ENCODE assay signal across 1 cellular context in the genomic region with DNA sequence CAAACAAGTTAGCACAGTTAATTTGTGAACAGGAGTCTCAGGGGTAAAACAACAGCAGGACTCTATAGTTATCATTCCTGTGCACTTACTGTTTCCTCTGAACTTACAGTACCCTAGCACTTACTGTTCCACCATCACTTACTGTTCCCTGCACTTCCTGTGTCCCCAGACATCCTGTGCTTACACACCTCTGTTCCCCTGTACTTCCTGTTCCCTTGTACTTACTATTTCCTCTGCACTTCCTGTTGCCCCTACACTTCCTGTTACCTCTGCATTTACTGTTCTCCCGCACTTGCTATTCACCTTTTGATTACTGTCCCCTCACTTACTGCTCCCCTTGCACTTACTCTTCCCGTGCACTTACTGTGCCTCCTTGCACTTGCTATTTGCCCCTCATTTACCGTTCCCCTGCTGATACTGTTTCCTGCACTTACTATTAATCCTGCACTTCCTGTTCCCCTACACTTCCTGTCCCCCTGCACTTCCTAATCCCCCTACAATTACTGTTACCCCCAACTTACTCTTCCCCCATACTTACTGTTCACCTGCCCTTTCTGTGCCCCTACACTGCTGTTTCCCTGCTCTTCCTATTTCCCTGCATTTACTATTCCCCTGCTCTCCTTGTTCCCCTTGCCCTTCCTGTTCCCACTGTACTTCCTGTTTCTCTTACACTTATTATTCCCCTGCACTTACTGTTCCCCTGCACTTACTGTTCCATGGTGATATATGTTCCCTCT.
TF ChIP-seq lines count a peak whose summit lies in the region.

No MANE protein-coding gene starts in this region.

TF ChIP-seq in GM12878, 131 proteins besides CTCF, POLR2A, EP300 and RAD21:
- TF ChIP-seq GABPA (IDR thresholded peaks at IDR 0.05; ENCODE audit: low read depth) (peak; percentile 75), MEF2A (IDR thresholded peaks at IDR 0.05; ENCODE audit: insufficient read depth, low read depth, low read length) (no peak), ZBED1 (IDR thresholded peaks at IDR 0.05; ENCODE audit: borderline replicate concordance) (no peak), TBL1XR1 (IDR thresholded peaks at IDR 0.05; ENCODE audit: low read depth, low read length) (no peak), ETV6 (conservative IDR thresholded peaks at IDR 0.05 in 1 of 2, IDR thresholded peaks at IDR 0.05 in 1 of 2; ENCODE audit: borderline replicate concordance in 1 of 2, low read depth in 1 of 2) (peak in 1 of 2 experiments; percentile 79; a peak in 2 of 4 replicates), SUPT20H (IDR thresholded peaks at IDR 0.05; ENCODE audit: borderline replicate concordance, control insufficient read depth, low read depth, low read length) (no peak), KLF5 (IDR thresholded peaks at IDR 0.05; ENCODE audit: partially characterized antibody) (no peak), SPI1 (IDR thresholded peaks at IDR 0.05; ENCODE audit: borderline replicate concordance, insufficient read depth, low read depth, low read length) (peak; percentile 6; the same call in 1 of the 2 replicates), NR2C2 (IDR thresholded peaks at IDR 0.05; ENCODE audit: borderline replicate concordance, control insufficient read depth, insufficient read length, low read depth) (no peak)
- TF ChIP-seq, protein P1, sequence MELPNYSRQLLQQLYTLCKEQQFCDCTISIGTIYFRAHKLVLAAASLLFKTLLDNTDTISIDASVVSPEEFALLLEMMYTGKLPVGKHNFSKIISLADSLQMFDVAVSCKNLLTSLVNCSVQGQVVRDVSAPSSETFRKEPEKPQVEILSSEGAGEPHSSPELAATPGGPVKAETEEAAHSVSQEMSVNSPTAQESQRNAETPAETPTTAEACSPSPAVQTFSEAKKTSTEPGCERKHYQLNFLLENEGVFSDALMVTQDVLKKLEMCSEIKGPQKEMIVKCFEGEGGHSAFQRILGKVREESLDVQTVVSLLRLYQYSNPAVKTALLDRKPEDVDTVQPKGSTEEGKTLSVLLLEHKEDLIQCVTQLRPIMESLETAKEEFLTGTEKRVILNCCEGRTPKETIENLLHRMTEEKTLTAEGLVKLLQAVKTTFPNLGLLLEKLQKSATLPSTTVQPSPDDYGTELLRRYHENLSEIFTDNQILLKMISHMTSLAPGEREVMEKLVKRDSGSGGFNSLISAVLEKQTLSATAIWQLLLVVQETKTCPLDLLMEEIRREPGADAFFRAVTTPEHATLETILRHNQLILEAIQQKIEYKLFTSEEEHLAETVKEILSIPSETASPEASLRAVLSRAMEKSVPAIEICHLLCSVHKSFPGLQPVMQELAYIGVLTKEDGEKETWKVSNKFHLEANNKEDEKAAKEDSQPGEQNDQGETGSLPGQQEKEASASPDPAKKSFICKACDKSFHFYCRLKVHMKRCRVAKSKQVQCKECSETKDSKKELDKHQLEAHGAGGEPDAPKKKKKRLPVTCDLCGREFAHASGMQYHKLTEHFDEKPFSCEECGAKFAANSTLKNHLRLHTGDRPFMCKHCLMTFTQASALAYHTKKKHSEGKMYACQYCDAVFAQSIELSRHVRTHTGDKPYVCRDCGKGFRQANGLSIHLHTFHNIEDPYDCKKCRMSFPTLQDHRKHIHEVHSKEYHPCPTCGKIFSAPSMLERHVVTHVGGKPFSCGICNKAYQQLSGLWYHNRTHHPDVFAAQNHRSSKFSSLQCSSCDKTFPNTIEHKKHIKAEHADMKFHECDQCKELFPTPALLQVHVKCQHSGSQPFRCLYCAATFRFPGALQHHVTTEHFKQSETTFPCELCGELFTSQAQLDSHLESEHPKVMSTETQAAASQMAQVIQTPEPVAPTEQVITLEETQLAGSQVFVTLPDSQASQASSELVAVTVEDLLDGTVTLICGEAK (IDR thresholded peaks at IDR 0.05; ENCODE audit: borderline replicate concordance), result peak; percentile 68
- TF ChIP-seq, protein P2, sequence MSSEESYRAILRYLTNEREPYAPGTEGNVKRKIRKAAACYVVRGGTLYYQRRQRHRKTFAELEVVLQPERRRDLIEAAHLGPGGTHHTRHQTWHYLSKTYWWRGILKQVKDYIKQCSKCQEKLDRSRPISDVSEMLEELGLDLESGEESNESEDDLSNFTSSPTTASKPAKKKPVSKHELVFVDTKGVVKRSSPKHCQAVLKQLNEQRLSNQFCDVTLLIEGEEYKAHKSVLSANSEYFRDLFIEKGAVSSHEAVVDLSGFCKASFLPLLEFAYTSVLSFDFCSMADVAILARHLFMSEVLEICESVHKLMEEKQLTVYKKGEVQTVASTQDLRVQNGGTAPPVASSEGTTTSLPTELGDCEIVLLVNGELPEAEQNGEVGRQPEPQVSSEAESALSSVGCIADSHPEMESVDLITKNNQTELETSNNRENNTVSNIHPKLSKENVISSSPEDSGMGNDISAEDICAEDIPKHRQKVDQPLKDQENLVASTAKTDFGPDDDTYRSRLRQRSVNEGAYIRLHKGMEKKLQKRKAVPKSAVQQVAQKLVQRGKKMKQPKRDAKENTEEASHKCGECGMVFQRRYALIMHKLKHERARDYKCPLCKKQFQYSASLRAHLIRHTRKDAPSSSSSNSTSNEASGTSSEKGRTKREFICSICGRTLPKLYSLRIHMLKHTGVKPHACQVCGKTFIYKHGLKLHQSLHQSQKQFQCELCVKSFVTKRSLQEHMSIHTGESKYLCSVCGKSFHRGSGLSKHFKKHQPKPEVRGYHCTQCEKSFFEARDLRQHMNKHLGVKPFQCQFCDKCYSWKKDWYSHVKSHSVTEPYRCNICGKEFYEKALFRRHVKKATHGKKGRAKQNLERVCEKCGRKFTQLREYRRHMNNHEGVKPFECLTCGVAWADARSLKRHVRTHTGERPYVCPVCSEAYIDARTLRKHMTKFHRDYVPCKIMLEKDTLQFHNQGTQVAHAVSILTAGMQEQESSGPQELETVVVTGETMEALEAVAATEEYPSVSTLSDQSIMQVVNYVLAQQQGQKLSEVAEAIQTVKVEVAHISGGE (CRISPR knock-in tag; IDR thresholded peaks at IDR 0.05), result 0 out of 2 replicates have a peak, but pooled peaks have one; percentile 23
- TF ChIP-seq, protein P3, sequence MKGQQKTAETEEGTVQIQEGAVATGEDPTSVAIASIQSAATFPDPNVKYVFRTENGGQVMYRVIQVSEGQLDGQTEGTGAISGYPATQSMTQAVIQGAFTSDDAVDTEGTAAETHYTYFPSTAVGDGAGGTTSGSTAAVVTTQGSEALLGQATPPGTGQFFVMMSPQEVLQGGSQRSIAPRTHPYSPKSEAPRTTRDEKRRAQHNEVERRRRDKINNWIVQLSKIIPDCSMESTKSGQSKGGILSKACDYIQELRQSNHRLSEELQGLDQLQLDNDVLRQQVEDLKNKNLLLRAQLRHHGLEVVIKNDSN (IDR thresholded peaks at IDR 0.05; ENCODE audit: borderline replicate concordance, extremely low read length, insufficient read depth, low read depth, low read length), result no peak
TF ChIP-seq in GM12878: peak in this region for 5.
